9 cellular contexts compared by ENCODE assay signal in genomic region chr5:181053760-181054122, GRCh38. TPM values are rescaled to one million over a fixed set of nuclear protein-coding genes. Genes with fewer than 3 reads are reported as not detected.
DNase-seq lines count a peak whose midpoint lies in the region; ATAC-seq and TF ChIP-seq lines count a peak whose summit lies in the region.
"Had no signal": no experiment of that assay in that cellular context is flagged by ENCODE, and none has a peak within 500 bp of the region (broad histone marks: within the 10 kb centered on the region; RNA-seq: fewer than 3 reads in every experiment).

No MANE protein-coding gene starts in this region.

- no peak overlapping the region for H2BK5ac ChIP-seq in trophoblast cell (ENCODE audit: low read depth, low read length, poor library complexity)

- H3K4me3 ChIP-seq in GM12864 (ENCODE audit: low read depth, low read length) (peak overlapping the region; percentile 50), Peyer's patch (peak overlapping the region; percentile 38 to 67 (median 55)), esophagus squamous epithelium (peak overlapping the region; percentile 46 to 71 (median 58)), trophoblast cell (ENCODE audit: low read depth, low read length) (peak overlapping the region; percentile 71)

- no peak overlapping the region for H2BK120ac ChIP-seq in trophoblast cell (ENCODE audit: insufficient read depth, low read length, poor library complexity)

- no peak overlapping the region for H4K91ac ChIP-seq in trophoblast cell (ENCODE audit: low read depth, low read length)

- no peak overlapping the region for H3K23ac ChIP-seq in trophoblast cell (ENCODE audit: low read length)

- peaks cover 0 to 23% of the 10 kb centered on the region in 2 donors for H3K27me3 ChIP-seq in Peyer's patch
- H3K27me3 ChIP-seq in esophagus squamous epithelium: peaks cover under 1 to 99% (median 14%) of the 10 kb centered on the region in 4 donors
- peaks cover 53% of the 10 kb centered on the region for H3K27me3 ChIP-seq in trophoblast cell (ENCODE audit: insufficient read depth, low read length)

- 5% methylated on average over 5 of the region's 23 CpGs; no CpG with 5 or more reads in 1 of the 2 donors for WGBS in esophagus squamous epithelium, 2 donors
- WGBS in trophoblast cell (ENCODE audit: extremely low coverage, insufficient coverage, insufficient read length): no CpG with 5 or more reads among the region's 23 CpGs

- H3K27ac ChIP-seq in Peyer's patch (peak overlapping the region in 1 of 4 donors; percentile 42), esophagus squamous epithelium (no peak overlapping the region), trophoblast cell (ENCODE audit: low read depth, low read length) (no peak overlapping the region)

- peak overlapping the region; percentile 72 for H3K4me2 ChIP-seq in trophoblast cell (ENCODE audit: low read length)

- no peak overlapping the region for H4K12ac ChIP-seq in trophoblast cell (ENCODE audit: low read depth, low read length)

- no peak for DNase-seq in GM12864 (ENCODE audit: low read depth)
- no peak for DNase-seq in Peyer's patch
- no peak for DNase-seq in esophagus squamous epithelium (lab: John Stamatoyannopoulos, UW)
- no peak for DNase-seq in trophoblast cell
- DNase-seq in DMS53 treated with DMSO at 0.1 percent for 48 hours (lab: John Stamatoyannopoulos, UW; ENCODE audit: unreplicated experiment): no peak

- H3K9ac ChIP-seq in trophoblast cell (ENCODE audit: low read length): no peak overlapping the region

- H3K14ac ChIP-seq in trophoblast cell (ENCODE audit: low read length): no peak overlapping the region

- TF ChIP-seq CTCF in GM12864 (IDR thresholded peaks at IDR 0.05; ENCODE audit: low read depth, low read length, missing control alignments) (no peak), Peyer's patch (IDR thresholded peaks at IDR 0.05) (no peak), esophagus squamous epithelium (IDR thresholded peaks at IDR 0.05) (no peak)

- H2AK5ac ChIP-seq in trophoblast cell (ENCODE audit: low read length): no peak overlapping the region

- H3K79me2 ChIP-seq in trophoblast cell (ENCODE audit: control insufficient read depth, insufficient read depth, low read length, poor library complexity): no peaks in the 10 kb centered on the region

- ATAC-seq in HG03196 (IDR thresholded peaks at IDR 0.05; ENCODE audit: unreplicated experiment) (no peak), GM18520 (IDR thresholded peaks at IDR 0.05; ENCODE audit: unreplicated experiment) (no peak), HG02973 (IDR thresholded peaks at IDR 0.05; ENCODE audit: unreplicated experiment) (no peak)

- peaks cover 0 to 16% (median 6%) of the 10 kb centered on the region in 4 donors for H3K4me1 ChIP-seq in Peyer's patch
- peaks cover 11 to 41% (median 18%) of the 10 kb centered on the region in 3 donors for H3K4me1 ChIP-seq in esophagus squamous epithelium
- peaks cover 8 to 9% of the 10 kb centered on the region in 2 experiments for H3K4me1 ChIP-seq in trophoblast cell (ENCODE audit: control insufficient read depth in 1 of 2, insufficient read depth in 2 of 2, low read length in 2 of 2)

- intact Hi-C loops in esophagus squamous epithelium (cut with DNase I): no loop called here

- no peak overlapping the region for H2AFZ ChIP-seq in trophoblast cell (ENCODE audit: insufficient read depth, low read length, poor library complexity)

- H2BK12ac ChIP-seq in trophoblast cell (ENCODE audit: low read length): no peak overlapping the region

- H3K18ac ChIP-seq in trophoblast cell (ENCODE audit: low read length): no peak overlapping the region

- H3K79me1 ChIP-seq in trophoblast cell (ENCODE audit: low read length): no peaks in the 10 kb centered on the region

- TF ChIP-seq POLR2A in Peyer's patch (IDR thresholded peaks at IDR 0.05) (no peak), esophagus squamous epithelium (IDR thresholded peaks at IDR 0.05) (no peak)

- H3K36me3 ChIP-seq in Peyer's patch (no peaks in the 10 kb centered on the region), esophagus squamous epithelium (no peaks in the 10 kb centered on the region), trophoblast cell (ENCODE audit: control insufficient read depth in 1 of 2, insufficient read depth in 2 of 2, low read length in 2 of 2) (no peaks in the 10 kb centered on the region)
- H3K36me3 ChIP-seq: gastroesophageal sphincter had no signal

- no peak overlapping the region for H3K4ac ChIP-seq in trophoblast cell (ENCODE audit: low read depth, low read length)

- H3K9me3 ChIP-seq in Peyer's patch (no peaks in the 10 kb centered on the region), esophagus squamous epithelium (no peaks in the 10 kb centered on the region), trophoblast cell (ENCODE audit: insufficient read depth, low read depth, low read length) (peaks cover 6% of the 10 kb centered on the region)
- H3K9me3 ChIP-seq: gastroesophageal sphincter had no signal

- H4K8ac ChIP-seq in trophoblast cell (ENCODE audit: low read depth, low read length): no peak overlapping the region

RNA-seq across cellular contexts. Expression of gene BTNL9, which starts 13.7 kb away (rescaled TPM):
- total RNA-seq in Peyer's patch: 10 to 100 TPM in 1 of 4 donors, 1 to 10 TPM in 3; 5.3 to 48.7 (median 8.7) TPM
- total RNA-seq in esophagus squamous epithelium: 10 to 100 TPM in 1 of 4 donors, 1 to 10 TPM in 2, under 1 TPM in 1; 0.75 to 27.7 (median 4.1) TPM
- 0.03 and 0.12 TPM in 2 replicates for polyA plus RNA-seq in trophoblast cell (2013)
